1 cellular context compared by ENCODE assay signal in the genomic region with DNA sequence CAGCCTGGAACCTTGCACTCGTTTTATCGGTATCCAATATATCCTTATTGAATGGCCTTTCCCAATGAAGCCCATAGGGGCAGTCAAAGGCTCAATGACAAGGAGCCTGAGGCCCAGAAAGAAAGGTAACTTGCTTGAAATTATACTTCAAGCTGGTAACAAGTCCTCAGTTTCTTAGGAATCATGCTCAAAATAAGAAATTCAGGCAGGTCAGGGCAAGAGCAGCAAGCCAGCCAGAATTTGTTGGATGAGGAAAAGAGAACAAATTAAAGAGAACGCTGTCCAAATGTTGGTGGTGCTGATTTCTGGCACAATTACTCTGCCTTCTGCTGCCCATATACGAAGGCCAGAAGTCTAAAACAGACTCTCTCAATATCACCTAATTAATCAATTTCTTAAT.
TF ChIP-seq lines count a peak whose summit lies in the region.

No MANE protein-coding gene starts in this region.

TF ChIP-seq in HepG2, 621 proteins besides CTCF, POLR2A, EP300 and RAD21 (continued from another document):
- TF ChIP-seq, protein P1, sequence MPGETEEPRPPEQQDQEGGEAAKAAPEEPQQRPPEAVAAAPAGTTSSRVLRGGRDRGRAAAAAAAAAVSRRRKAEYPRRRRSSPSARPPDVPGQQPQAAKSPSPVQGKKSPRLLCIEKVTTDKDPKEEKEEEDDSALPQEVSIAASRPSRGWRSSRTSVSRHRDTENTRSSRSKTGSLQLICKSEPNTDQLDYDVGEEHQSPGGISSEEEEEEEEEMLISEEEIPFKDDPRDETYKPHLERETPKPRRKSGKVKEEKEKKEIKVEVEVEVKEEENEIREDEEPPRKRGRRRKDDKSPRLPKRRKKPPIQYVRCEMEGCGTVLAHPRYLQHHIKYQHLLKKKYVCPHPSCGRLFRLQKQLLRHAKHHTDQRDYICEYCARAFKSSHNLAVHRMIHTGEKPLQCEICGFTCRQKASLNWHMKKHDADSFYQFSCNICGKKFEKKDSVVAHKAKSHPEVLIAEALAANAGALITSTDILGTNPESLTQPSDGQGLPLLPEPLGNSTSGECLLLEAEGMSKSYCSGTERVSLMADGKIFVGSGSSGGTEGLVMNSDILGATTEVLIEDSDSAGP (CRISPR knock-in tag; IDR thresholded peaks at IDR 0.05; ENCODE audit: borderline replicate concordance), result no peak
